In genomic region chr3:162072656-162073055, GRCh38 we compare ENCODE assay signal across 24 cellular contexts.
"Had no signal": no experiment of that assay in that cellular context is flagged by ENCODE, and none has a peak within 500 bp of the region (broad histone marks: within the 10 kb centered on the region; RNA-seq: fewer than 3 reads in every experiment).

No MANE protein-coding gene starts in this region.

- DNase-seq: activated CD4-positive, alpha-beta T cell treated with anti-CD3 and anti-CD28 coated beads, Interleukin-2, amount 10 ng/mL, durations not matched to agents 7 days and 5 days; activated CD8-positive, alpha-beta memory T cell treated with anti-CD3 and anti-CD28 coated beads, Interleukin-2, amount 10 ng/mL, durations not matched to agents 7 days and 5 days; activated CD8-positive, alpha-beta T cell treated with anti-CD3 and anti-CD28 coated beads for 36 hours; activated gamma-delta T cell; activated naive CD4-positive, alpha-beta T cell treated with anti-CD3 and anti-CD28 coated beads, Interleukin-2, amount 50 U/mL, for 16 hours; activated naive CD8-positive, alpha-beta T cell treated with anti-CD3 and anti-CD28 coated beads, Interleukin-2, amount 50 U/mL, for 24 hours; activated T-cell treated with anti-CD3 and anti-CD28 coated beads for 4 hours; cerebellar nuclear complex; esophagus squamous epithelium; gastrocnemius medialis; head of caudate nucleus; hypothalamus; left ventricle myocardium inferior; naive thymus-derived CD4-positive, alpha-beta T cell; ovary; stimulated activated CD4-positive, alpha-beta T cell treated with anti-CD3 and anti-CD28 coated beads, Interleukin-12 subunit alpha, Interleukin-12 subunit beta, amount 100 ng/mL, for 4 hours; stimulated activated CD4-positive, alpha-beta T cell treated with anti-CD3 and anti-CD28 coated beads, Interleukin-4, amount 100 ng/mL, for 4 hours; substantia nigra; thyroid gland had no signal

- H3K27ac ChIP-seq: coronary artery, esophagus squamous epithelium, gastrocnemius medialis, left ventricle myocardium inferior, neutrophil, ovary, prostate gland, thyroid gland, VCaP had no signal

- H3K27me3 ChIP-seq: esophagus squamous epithelium, gastrocnemius medialis, neutrophil, ovary, thyroid gland had no signal

- H3K4me3 ChIP-seq: coronary artery, esophagus squamous epithelium, gastrocnemius medialis, left ventricle myocardium inferior, ovary, prostate gland, thyroid gland had no signal

- H3K9me3 ChIP-seq: esophagus squamous epithelium, gastrocnemius medialis, left ventricle myocardium inferior, neutrophil, ovary, prostate gland, thyroid gland had no signal

- H3K36me3 ChIP-seq: esophagus squamous epithelium, gastrocnemius medialis, left ventricle myocardium inferior, neutrophil, ovary, prostate gland, thyroid gland had no signal

- H3K4me1 ChIP-seq: esophagus squamous epithelium, gastrocnemius medialis, left ventricle myocardium inferior, prostate gland, thyroid gland had no signal

- ATAC-seq: activated CD4-positive, CD25-positive, alpha-beta regulatory T cell treated with anti-CD3 and anti-CD28 coated beads, Interleukin-2, amount 50 U/mL, for 24 hours; activated CD8-positive, alpha-beta memory T cell treated with anti-CD3 and anti-CD28 coated beads, Interleukin-2, amount 10 ng/mL, durations not matched to agents 7 days and 5 days; activated CD8-positive, alpha-beta T cell treated with anti-CD3 and anti-CD28 coated beads for 36 hours; activated naive CD8-positive, alpha-beta T cell treated with anti-CD3 and anti-CD28 coated beads, Interleukin-2, amount 50 U/mL, for 24 hours; gastrocnemius medialis; naive thymus-derived CD4-positive, alpha-beta T cell had no signal
